Comparison of ENCODE assay signal across 17 cellular contexts in the genomic region with DNA sequence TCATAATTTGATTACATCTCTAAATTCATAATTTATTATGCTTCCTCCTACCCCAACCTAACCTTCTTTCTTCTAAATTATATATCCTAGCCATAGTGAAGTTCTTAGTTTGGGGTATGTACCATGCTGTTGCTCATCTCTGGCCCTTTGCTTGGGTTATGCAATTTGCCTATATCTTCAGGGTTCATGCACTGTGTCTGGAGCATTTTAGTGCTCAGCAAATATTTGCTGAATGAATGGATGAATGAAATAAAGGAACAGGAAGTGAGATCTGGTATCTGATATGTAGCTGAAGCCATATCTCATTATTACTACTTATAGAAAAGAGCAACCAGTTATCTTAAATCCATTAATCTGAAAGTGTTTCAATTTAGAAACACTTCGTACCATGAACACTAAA.
DNase-seq lines count a peak whose midpoint lies in the region; ATAC-seq and TF ChIP-seq lines count a peak whose summit lies in the region.
"Had no signal": no experiment of that assay in that cellular context is flagged by ENCODE, and none has a peak within 500 bp of the region (broad histone marks: within the 10 kb centered on the region; RNA-seq: fewer than 3 reads in every experiment).

No MANE protein-coding gene starts in this region.

- CTCF ChIA-PET in IMR-90 (lab: Yijun Ruan, JAX), result no interaction called here

- H2AK5ac ChIP-seq in IMR-90 (ENCODE audit: low read depth, low read length), result no peak overlapping the region

- no peak overlapping the region for H3K18ac ChIP-seq in IMR-90 (ENCODE audit: low read depth, low read length)

- H3K4me3 ChIP-seq in IMR-90 (ENCODE audit: insufficient read depth, low read depth, low read length) (no peak overlapping the region), right lobe of liver (no peak overlapping the region)

- no peak overlapping the region for H3K56ac ChIP-seq in IMR-90 (ENCODE audit: extremely low read depth, insufficient read depth, low read length)

- no peak overlapping the region for H4K5ac ChIP-seq in IMR-90 (ENCODE audit: low read depth, low read length)

- no peak overlapping the region for H3K4ac ChIP-seq in IMR-90 (ENCODE audit: low read depth, low read length)

- H2BK120ac ChIP-seq in IMR-90 (ENCODE audit: low read depth, low read length), result no peak overlapping the region

- BruUV-seq in IMR-90 (replicated peaks; lab: Mats Ljungman, UMichigan), result no TSS peak

- in situ Hi-C loops in IMR-90 (cut with MboI; ENCODE audit: low sequenced_read_pairs), result no loop called here

- POLR2A ChIA-PET in IMR-90 (lab: Charles Lee; ENCODE audit: unreplicated experiment), result no interaction called here

- no peak overlapping the region for H4K8ac ChIP-seq in IMR-90 (ENCODE audit: low read depth in 2 of 2, low read length in 2 of 2)

- H2BK20ac ChIP-seq in IMR-90 (ENCODE audit: low read depth, low read length), result no peak overlapping the region

- H2BK5ac ChIP-seq in IMR-90 (ENCODE audit: low read depth, low read length, poor library complexity, severe bottlenecking), result no peak overlapping the region

- H3K27me3 ChIP-seq in IMR-90 (ENCODE audit: control insufficient read depth, insufficient read depth, low read length), result no peaks in the 10 kb centered on the region
- H3K27me3 ChIP-seq in right lobe of liver, result no peaks in the 10 kb centered on the region

- H3K4me1 ChIP-seq in IMR-90 (ENCODE audit: control insufficient read depth, insufficient read depth, low read length), result no peaks in the 10 kb centered on the region
- no peaks in the 10 kb centered on the region for H3K4me1 ChIP-seq in right lobe of liver

- peaks cover 1% of the 10 kb centered on the region; the same call in 1 of the 2 replicates for H3K36me3 ChIP-seq in IMR-90 (ENCODE audit: control insufficient read depth, insufficient read depth, low read length)
- no peaks in the 10 kb centered on the region for H3K36me3 ChIP-seq in right lobe of liver
- H3K36me3 ChIP-seq: WERI-Rb-1 had no signal

- DNase-seq in EL, result peak; percentile 63
- DNase-seq in IMR-90, result peak; percentile 16
- DNase-seq in amniotic epithelial cell (ENCODE audit: low read depth), result peak; percentile 61
- no peak for DNase-seq in left colon
- DNase-seq in right lobe of liver, result no peak
- DNase-seq: activated CD4-positive, alpha-beta T cell treated with anti-CD3 and anti-CD28 coated beads, Interleukin-2, amount 50 U/mL, for 4 hours; anterior cingulate cortex; Karpas-422; kidney glomerular epithelial cell; natural killer cell; Right ventricle myocardium superior; stimulated activated CD4-positive, alpha-beta T cell treated with anti-CD3 and anti-CD28 coated beads, Interleukin-2, amount 100 ng/mL, for 48 hours; stimulated activated naive CD8-positive, alpha-beta T cell treated with anti-CD3 and anti-CD28 coated beads, Interleukin-15, amount 100 ng/mL, for 72 hours; T-helper 2 cell; WERI-Rb-1 had no signal

- no peak overlapping the region for H4K91ac ChIP-seq in IMR-90 (ENCODE audit: insufficient read depth, low read depth, low read length)

- no peak for TF ChIP-seq CTCF in IMR-90 (conservative IDR thresholded peaks at IDR 0.05; ENCODE audit: low read depth, low read length)
- no peak for TF ChIP-seq CTCF in right lobe of liver (IDR thresholded peaks at IDR 0.05)

- intact Hi-C loops in IMR-90 (cut with micrococcal nuclease) (no loop called here), left colon (cut with DNase I, micrococcal nuclease) (no loop called here), right lobe of liver (cut with DNase I) (no loop called here)

- no peak overlapping the region for H2AK9ac ChIP-seq in IMR-90 (replicated peaks; ENCODE audit: low read depth, low read length, poor library complexity)

- no peak overlapping the region for H2AFZ ChIP-seq in IMR-90 (replicated peaks; ENCODE audit: low read length, poor library complexity)

- no peak overlapping the region for H3K23ac ChIP-seq in IMR-90 (ENCODE audit: low read depth, low read length)

- TF ChIP-seq RAD21 in IMR-90 (IDR thresholded peaks at IDR 0.05; ENCODE audit: low read length), result no peak

- no peak overlapping the region for H3K27ac ChIP-seq in IMR-90 (ENCODE audit: insufficient read depth, low read length)
- no peak overlapping the region for H3K27ac ChIP-seq in right lobe of liver
- H3K27ac ChIP-seq: WERI-Rb-1 had no signal

- dilution Hi-C loops in IMR-90 (cut with HindIII; ENCODE audit: low sequenced_read_pairs, unreplicated experiment), result no loop called here

- no peak for TF ChIP-seq POLR2A in IMR-90 (IDR thresholded peaks at IDR 0.05; ENCODE audit: low read depth, low read length)
- TF ChIP-seq POLR2A in right lobe of liver (IDR thresholded peaks at IDR 0.05), result no peak

- H3K79me1 ChIP-seq in IMR-90 (ENCODE audit: low read depth in 1 of 2, low read length in 2 of 2), result no peaks in the 10 kb centered on the region

- H4K20me1 ChIP-seq in IMR-90 (ENCODE audit: insufficient read depth, low read length), result no peaks in the 10 kb centered on the region

- ATAC-seq in IMR-90 (ENCODE audit: low read depth) (no peak), left colon (peak; percentile 84), GM21619 (IDR thresholded peaks at IDR 0.05; ENCODE audit: unreplicated experiment) (no peak), right lobe of liver (no peak), GM19351 (IDR thresholded peaks at IDR 0.05; ENCODE audit: unreplicated experiment) (no peak)
- ATAC-seq: natural killer cell; stimulated activated naive CD8-positive, alpha-beta T cell treated with anti-CD3 and anti-CD28 coated beads, Interleukin-15, amount 100 ng/mL, for 72 hours had no signal

- WGBS in IMR-90 (ENCODE audit: extremely low coverage in 2 of 2, insufficient read length in 1 of 2), 2 experiments, result no CpG with 5 or more reads among the region's 1 CpG
- 100% methylated on average over 1 of the region's 1 CpG for WGBS in right lobe of liver (ENCODE audit: insufficient coverage, low coverage, low lambda C conversion rate, missing lambda C conversion rate)

- no peaks in the 10 kb centered on the region for H3K9me1 ChIP-seq in IMR-90 (ENCODE audit: insufficient read depth, low read length)

- no peak overlapping the region for H3K14ac ChIP-seq in IMR-90 (replicated peaks; ENCODE audit: low read depth, low read length)

- no peaks in the 10 kb centered on the region for H3K9me3 ChIP-seq in IMR-90 (ENCODE audit: control insufficient read depth, insufficient read depth, low read length)
- no peaks in the 10 kb centered on the region for H3K9me3 ChIP-seq in right lobe of liver

- H2BK15ac ChIP-seq in IMR-90 (ENCODE audit: low read depth, low read length), result no peak overlapping the region

- H3K4me2 ChIP-seq in IMR-90 (ENCODE audit: low read depth, low read length), result no peak overlapping the region

- no peak overlapping the region for H3K9ac ChIP-seq in IMR-90 (ENCODE audit: low read depth, low read length)

TF ChIP-seq in IMR-90, 13 proteins besides CTCF, POLR2A, EP300 and RAD21:
- no peak for TF ChIP-seq SMC3 (IDR thresholded peaks at IDR 0.05; ENCODE audit: low read depth, low read length)
- TF ChIP-seq USF2 (IDR thresholded peaks at IDR 0.05; ENCODE audit: low read depth, low read length), result no peak
- no peak for TF ChIP-seq RCOR1 (IDR thresholded peaks at IDR 0.05; ENCODE audit: insufficient replicate concordance, low read length)
- TF ChIP-seq CEBPB (IDR thresholded peaks at IDR 0.05; ENCODE audit: low read depth, low read length), result no peak
- no peak for TF ChIP-seq BHLHE40 (IDR thresholded peaks at IDR 0.05; ENCODE audit: low read depth, low read length)
- TF ChIP-seq FOS (IDR thresholded peaks at IDR 0.05; ENCODE audit: low read depth, low read length), result no peak
- TF ChIP-seq MXI1 (IDR thresholded peaks at IDR 0.05; ENCODE audit: borderline replicate concordance, low read depth, low read length), result no peak
- TF ChIP-seq CHD1 (IDR thresholded peaks at IDR 0.05; ENCODE audit: low read depth, low read length), result no peak
- no peak for TF ChIP-seq MAZ (IDR thresholded peaks at IDR 0.05; ENCODE audit: borderline replicate concordance, low read depth, low read length)
- TF ChIP-seq ELK1 (IDR thresholded peaks at IDR 0.05; ENCODE audit: borderline replicate concordance, low read depth, low read length), result no peak

Comparison
In these comparisons a context has a peak if more than half of its experiments do, and no peak if none do; other contexts are left out.
1. DNase-seq: peak in EL (single experiment), IMR-90 (single experiment) and amniotic epithelial cell (single experiment); none in left colon (0 of 2) and right lobe of liver (0 of 3).